ENCODE assay signal across 9 cellular contexts in genomic region chr17:38728290-38728831, GRCh38. TPM values are rescaled to one million over a fixed set of nuclear protein-coding genes. Genes with fewer than 3 reads are reported as not detected.
DNase-seq lines count a peak whose midpoint lies in the region; ATAC-seq and TF ChIP-seq lines count a peak whose summit lies in the region.
"Had no signal": no experiment of that assay in that cellular context is flagged by ENCODE, and none has a peak within 500 bp of the region (broad histone marks: within the 10 kb centered on the region; RNA-seq: fewer than 3 reads in every experiment).

No MANE protein-coding gene starts in this region.

- DNase-seq in cardiac septum (ENCODE audit: low spot score) = peak; percentile 83
- no peak for DNase-seq in right atrium auricular region (ENCODE audit: low spot score)
- peak; percentile 67 for DNase-seq in activated CD8-positive, alpha-beta memory T cell treated with anti-CD3 and anti-CD28 coated beads, Interleukin-2, amount 50 U/mL, for 4 hours
- peak; percentile 75 for DNase-seq in naive B cell
- no peak for DNase-seq in upper lobe of right lung
- no peak for DNase-seq in NCI-H1417 (lab: John Stamatoyannopoulos, UW)
- no peak for DNase-seq in MG63
- no peak for DNase-seq in NCI-H1092 treated with DMSO at 0.1 percent for 48 hours (lab: John Stamatoyannopoulos, UW)

- H3K9me3 ChIP-seq in right atrium auricular region (no peaks in the 10 kb centered on the region), upper lobe of right lung (no peaks in the 10 kb centered on the region), MG63 (no peaks in the 10 kb centered on the region)

- H3K4me3 Mint-ChIP-seq in naive B cell = peak overlapping the region; percentile 63 to 96 (median 86)

- TF ChIP-seq CTCF in right atrium auricular region (IDR thresholded peaks at IDR 0.05) (no peak), upper lobe of right lung (IDR thresholded peaks at IDR 0.05) (no peak)

- peaks cover 39 to 67% (median 57%) of the 10 kb centered on the region in 3 donors for H3K4me1 Mint-ChIP-seq in naive B cell

- H3K27me3 ChIP-seq in right atrium auricular region (no peaks in the 10 kb centered on the region), upper lobe of right lung (no peaks in the 10 kb centered on the region), MG63 (no peaks in the 10 kb centered on the region)

- H3K36me3 ChIP-seq in right atrium auricular region (peaks cover 23% of the 10 kb centered on the region), upper lobe of right lung (peaks cover 19% of the 10 kb centered on the region), MG63 (peaks cover 37% of the 10 kb centered on the region)

- no peak overlapping the region for H3K4me3 ChIP-seq in right atrium auricular region
- H3K4me3 ChIP-seq in upper lobe of right lung = no peak overlapping the region
- no peak overlapping the region for H3K4me3 ChIP-seq in MG63

- ATAC-seq in naive B cell (ENCODE audit: low read depth in 2 of 2) = peak; percentile 59 to 62
- peak; percentile 2 for ATAC-seq in upper lobe of right lung
- ATAC-seq: right cardiac atrium had no signal

- peaks cover 0 to 4% (median 0%) of the 10 kb centered on the region in 7 donors for H3K9me3 Mint-ChIP-seq in naive B cell

- H3K27ac Mint-ChIP-seq in naive B cell = peak overlapping the region; percentile 36 to 96 (median 92)

- H3K4me1 ChIP-seq in right atrium auricular region = peaks cover 0 to 61% of the 10 kb centered on the region in 2 donors
- H3K4me1 ChIP-seq in upper lobe of right lung = peaks cover 42% of the 10 kb centered on the region

- H3K36me3 Mint-ChIP-seq in naive B cell = no peaks in the 10 kb centered on the region

- H3K27me3 Mint-ChIP-seq in naive B cell = no peaks in the 10 kb centered on the region

- intact Hi-C loops in cardiac septum (cut with DNase I) = no loop called here
- intact Hi-C loops in upper lobe of right lung (cut with DNase I) = no loop called here

- peak overlapping the region in 1 of 2 donors; percentile 76 for H3K27ac ChIP-seq in right atrium auricular region
- H3K27ac ChIP-seq in upper lobe of right lung = peak overlapping the region; percentile 85

RNA-seq across cellular contexts. Expression of gene CISD3, which starts 1.8 kb away (rescaled TPM):
- 67.1 TPM for total RNA-seq in cardiac septum
- 10 to 100 TPM; 17.2 to 20.0 TPM for total RNA-seq in right atrium auricular region
- polyA plus RNA-seq in naive B cell (ENCODE audit: low read depth in 6 of 6) = 10 to 100 TPM; 19.1 to 31.5 (median 21.2) TPM
- total RNA-seq in upper lobe of right lung = 29.7 TPM
- total RNA-seq in MG63 (2014; rRNA removed; shearing (Covaris generic); ENCODE audit: low replicate concordance) = 7.7 and 29.1 TPM in 2 replicates

RNA-seq across cellular contexts. Expression of gene PCGF2, which starts 19.8 kb away (rescaled TPM):
- total RNA-seq in cardiac septum = 29.3 TPM
- total RNA-seq in right atrium auricular region = 10 to 100 TPM in 1 of 2 donors, 1 to 10 TPM in 1; 5.9 to 12.1 TPM
- polyA plus RNA-seq in naive B cell (ENCODE audit: low read depth in 6 of 6) = not detected
- total RNA-seq in upper lobe of right lung = 59.1 TPM
- 3.3 and 3.4 TPM in 2 replicates for total RNA-seq in MG63 (2014; rRNA removed; shearing (Covaris generic); ENCODE audit: low replicate concordance)

RNA-seq across cellular contexts. Expression of gene MLLT6, which starts 23.3 kb away (rescaled TPM):
- total RNA-seq in cardiac septum (92.2 TPM), right atrium auricular region (10 to 100 TPM; 38.6 to 71.6 TPM), upper lobe of right lung (133 TPM)
- polyA plus RNA-seq in naive B cell (ENCODE audit: low read depth in 6 of 6) = 1 to 10 TPM; 1.7 to 9.0 (median 4.7) TPM
- 11.7 and 17.5 TPM in 2 replicates for total RNA-seq in MG63 (2014; rRNA removed; shearing (Covaris generic); ENCODE audit: low replicate concordance)

RNA-seq across cellular contexts. Expression of gene PSMB3, which starts 24.2 kb away (rescaled TPM):
- total RNA-seq in cardiac septum = 141 TPM
- 100 to 1,000 TPM; 185 to 200 TPM for total RNA-seq in right atrium auricular region
- polyA plus RNA-seq in naive B cell (ENCODE audit: low read depth in 6 of 6) = 100 to 1,000 TPM; 326 to 642 (median 411) TPM
- total RNA-seq in upper lobe of right lung = 127 TPM
- 494 and 524 TPM in 2 replicates for total RNA-seq in MG63 (2014; rRNA removed; shearing (Covaris generic); ENCODE audit: low replicate concordance)

RNA-seq across cellular contexts. Expression of gene EPOP, which starts 53.6 kb away (rescaled TPM):
- 2.3 TPM for total RNA-seq in cardiac septum
- 1 to 10 TPM in 1 of 2 donors, under 1 TPM in 1; 0.70 to 3.1 TPM for total RNA-seq in right atrium auricular region
- polyA plus RNA-seq in naive B cell (ENCODE audit: low read depth in 6 of 6) = not detected
- total RNA-seq in upper lobe of right lung = 2.1 TPM
- 6.4 and 7.9 TPM in 2 replicates for total RNA-seq in MG63 (2014; rRNA removed; shearing (Covaris generic); ENCODE audit: low replicate concordance)

Comparison
In these comparisons a context has a peak if more than half of its experiments do, and no peak if none do; other contexts are left out.
1. DNase-seq: peak in cardiac septum (single experiment), activated CD8-positive, alpha-beta memory T cell treated with anti-CD3 and anti-CD28 coated beads, Interleukin-2, amount 50 U/mL, for 4 hours (single experiment) and naive B cell (single experiment); none in right atrium auricular region (single experiment), upper lobe of right lung (single experiment), NCI-H1417 (0 of 3), MG63 (single experiment) and NCI-H1092 treated with DMSO at 0.1 percent for 48 hours (single experiment).